ENCODE assay signal across 14 cellular contexts in the genomic region with DNA sequence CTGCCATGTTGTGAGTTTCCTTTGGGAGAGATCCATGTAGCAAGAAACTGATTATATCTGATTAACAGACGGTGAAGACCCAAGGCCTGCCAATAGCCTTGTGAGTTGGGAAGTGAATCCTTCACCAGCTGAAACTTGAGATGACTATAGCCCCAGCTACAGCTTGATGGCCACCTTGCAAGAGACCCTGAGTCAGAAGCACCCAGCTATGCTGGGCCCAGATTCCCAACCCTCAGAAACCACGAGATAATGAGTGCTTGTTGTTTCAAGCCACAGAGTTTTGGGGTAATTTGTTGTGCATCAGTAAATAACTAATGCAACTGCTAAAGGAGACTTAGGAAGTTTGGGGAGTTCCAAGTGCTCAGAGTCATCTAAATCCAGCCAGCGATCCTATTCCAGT.
DNase-seq lines count a peak whose midpoint lies in the region; ATAC-seq and TF ChIP-seq lines count a peak whose summit lies in the region.
"Had no signal": no experiment of that assay in that cellular context is flagged by ENCODE, and none has a peak within 500 bp of the region (broad histone marks: within the 10 kb centered on the region; RNA-seq: fewer than 3 reads in every experiment).

No MANE protein-coding gene starts in this region.

- no peaks in the 10 kb centered on the region for H3K9me3 ChIP-seq in heart right ventricle
- H3K9me3 ChIP-seq: BLaER1 treated with 17β-estradiol and CSF1 and Interleukin-3, amounts not matched to agents 10 nM and 100 nM had no signal

- DNase-seq in heart right ventricle = no peak
- no peak for DNase-seq in cardiac septum (ENCODE audit: low spot score)
- peak; percentile 20 for DNase-seq in amniotic epithelial cell (ENCODE audit: low read depth)
- DNase-seq in glomerular visceral epithelial cell (ENCODE audit: extremely low spot score) = peak; percentile 12
- no peak for DNase-seq in cerebellum (ENCODE audit: low spot score)
- DNase-seq in NCI-H187 (lab: John Stamatoyannopoulos, UW) = no peak
- DNase-seq in activated T-cell treated with anti-CD3 and anti-CD28 coated beads, Interleukin-2, amount 50 U/mL, for 1 hour = no peak
- no peak for DNase-seq in GM03348 (ENCODE audit: low spot score)
- DNase-seq: DMS53, NCI-H1048, NCI-H1694, NCI-H748 treated with DMSO at 0.1 percent for 48 hours had no signal

- no peaks in the 10 kb centered on the region for H3K27me3 ChIP-seq in heart right ventricle
- H3K27me3 ChIP-seq: BLaER1 treated with 17β-estradiol and CSF1 and Interleukin-3, amounts not matched to agents 10 nM and 100 nM had no signal

- no peaks in the 10 kb centered on the region for H3K36me3 ChIP-seq in heart right ventricle
- H3K36me3 ChIP-seq: BLaER1 treated with 17β-estradiol and CSF1 and Interleukin-3, amounts not matched to agents 10 nM and 100 nM had no signal

- H3K4me3 ChIP-seq in heart right ventricle = no peak overlapping the region
- H3K4me3 ChIP-seq: BLaER1 treated with 17β-estradiol and CSF1 and Interleukin-3, amounts not matched to agents 10 nM and 100 nM had no signal

- TF ChIP-seq CTCF in heart right ventricle (IDR thresholded peaks at IDR 0.05) = no peak

- no peak for ATAC-seq in heart right ventricle
- ATAC-seq: SK-N-SH treated with all-trans-retinoic acid at 6 μM for 48 hours had no signal

- peak overlapping the region in 7 of 10 donors; percentile 5 to 61 (median 45) for H3K27ac ChIP-seq in heart right ventricle
- H3K27ac ChIP-seq: BLaER1 treated with 17β-estradiol and CSF1 and Interleukin-3, amounts not matched to agents 10 nM and 100 nM had no signal

- peaks cover 0 to 5% (median 0%) of the 10 kb centered on the region in 9 donors for H3K4me1 ChIP-seq in heart right ventricle

- intact Hi-C loops in heart right ventricle (cut with DNase I) = loop anchor here in 1 of 10 donors (10.0 kb wide), 1 partner anchor 266 kb away; no protein-coding TSS in a partner anchor
- intact Hi-C loops in cardiac septum (cut with DNase I) = no loop called here

- WGBS in heart right ventricle, 2 donors = 72 to 82% methylated on average over 3 of the region's 3 CpGs

Comparison
In these comparisons a context has a peak if more than half of its experiments do, and no peak if none do; other contexts are left out.
1. DNase-seq: peak in amniotic epithelial cell (single experiment) and glomerular visceral epithelial cell (single experiment); none in heart right ventricle (0 of 2), cardiac septum (single experiment), cerebellum (single experiment), NCI-H187 (0 of 2), activated T-cell treated with anti-CD3 and anti-CD28 coated beads, Interleukin-2, amount 50 U/mL, for 1 hour (single experiment) and GM03348 (single experiment).